21 cellular contexts compared by ENCODE assay signal in genomic region chr17:66695098-66695497, GRCh38.
"Had no signal": no experiment of that assay in that cellular context is flagged by ENCODE, and none has a peak within 500 bp of the region (broad histone marks: within the 10 kb centered on the region; RNA-seq: fewer than 3 reads in every experiment).

No MANE protein-coding gene starts in this region.

- H3K4me3 ChIP-seq: colonic mucosa, esophagus muscularis mucosa, gastrocnemius medialis, heart right ventricle, left lung, lower lobe of right lung, psoas muscle, right lobe of liver, testis, tibial nerve, upper lobe of right lung had no signal

- H3K4me1 ChIP-seq: colonic mucosa, gastrocnemius medialis, left lung, psoas muscle had no signal

- H3K27me3 ChIP-seq: colonic mucosa, esophagus muscularis mucosa, gastrocnemius medialis, heart right ventricle, left lung, right lobe of liver, testis, tibial nerve, upper lobe of right lung had no signal

- H3K27ac ChIP-seq: colonic mucosa, epithelial cell of prostate, esophagus muscularis mucosa, gastrocnemius medialis, heart right ventricle, left lung, lower lobe of right lung, psoas muscle, right lobe of liver, testis, upper lobe of right lung had no signal

- H3K9me3 ChIP-seq: colonic mucosa, gastrocnemius medialis, right lobe of liver, testis, upper lobe of right lung had no signal

- H3K4me1 Mint-ChIP-seq: mesothelial cell of epicardium; stimulated activated naive B cell treated with anti-CD40 and anti-IgM and Interleukin-4, amounts not matched to agents 10 μg/mL and 1 μg/mL and 100 μg/mL, for 72 hours; stimulated activated naive CD8-positive, alpha-beta T cell treated with anti-CD3 and anti-CD28 coated beads, Interleukin-15, amount 100 ng/mL, for 72 hours had no signal

- H3K36me3 ChIP-seq: colonic mucosa had no signal

- H3K27me3 Mint-ChIP-seq: stimulated activated naive CD8-positive, alpha-beta T cell treated with anti-CD3 and anti-CD28 coated beads, Interleukin-15, amount 100 ng/mL, for 72 hours had no signal

- H3K4me3 Mint-ChIP-seq: memory B cell; mesothelial cell of epicardium; nephron; stimulated activated naive B cell treated with anti-CD40 and anti-IgM and Interleukin-4, amounts not matched to agents 10 μg/mL and 1 μg/mL and 100 μg/mL, for 72 hours; stimulated activated naive CD8-positive, alpha-beta T cell treated with anti-CD3 and anti-CD28 coated beads, Interleukin-15, amount 100 ng/mL, for 72 hours had no signal

- H3K27ac Mint-ChIP-seq: memory B cell; mesothelial cell of epicardium; stimulated activated naive B cell treated with anti-CD40 and anti-IgM and Interleukin-4, amounts not matched to agents 10 μg/mL and 1 μg/mL and 100 μg/mL, for 72 hours had no signal

- ATAC-seq: gastrocnemius medialis; heart right ventricle; left lung; lower lobe of right lung; psoas muscle; right lobe of liver; stimulated activated naive B cell treated with anti-CD40 and anti-IgM and Interleukin-4, amounts not matched to agents 10 μg/mL and 1 μg/mL and 100 μg/mL, for 72 hours; stimulated activated naive CD8-positive, alpha-beta T cell treated with anti-CD3 and anti-CD28 coated beads, Interleukin-15, amount 100 ng/mL, for 72 hours; upper lobe of right lung had no signal

- DNase-seq: colonic mucosa; effector CD8-positive, alpha-beta T cell; gastrocnemius medialis; heart right ventricle; hypothalamus; left lung; lower lobe of right lung; psoas muscle; retina; right lobe of liver; stimulated activated CD4-positive, alpha-beta T cell treated with anti-CD3 and anti-CD28 coated beads, Interleukin-4, amount 100 ng/mL, for 24 hours; stimulated activated naive B cell treated with anti-CD40 and anti-IgM and Interleukin-4, amounts not matched to agents 10 μg/mL and 1 μg/mL and 100 μg/mL, for 72 hours; stimulated activated naive CD8-positive, alpha-beta T cell treated with anti-CD3 and anti-CD28 coated beads, Interleukin-15, amount 100 ng/mL, for 72 hours; testis; upper lobe of right lung had no signal
